ENCODE assay signal across 1 cellular context in genomic region chr18:79642626-79643025, GRCh38.
TF ChIP-seq lines count a peak whose summit lies in the region.

No MANE protein-coding gene starts in this region.

TF ChIP-seq in SK-N-SH, 30 proteins besides CTCF, POLR2A, EP300 and RAD21 (continued from another document):
- TF ChIP-seq USF1 (IDR thresholded peaks at IDR 0.05; ENCODE audit: borderline replicate concordance, low read depth), result no peak
- no peak for TF ChIP-seq NRF1 (IDR thresholded peaks at IDR 0.05; ENCODE audit: low read depth, low read length)
- TF ChIP-seq RFX5 (IDR thresholded peaks at IDR 0.05; ENCODE audit: low read length), result no peak
- no peak for TF ChIP-seq IRF3 (IDR thresholded peaks at IDR 0.05; ENCODE audit: low read depth, low read length)
- no peak for TF ChIP-seq TEAD4 (IDR thresholded peaks at IDR 0.05; ENCODE audit: borderline replicate concordance, insufficient read depth)
- TF ChIP-seq RCOR1 (IDR thresholded peaks at IDR 0.05; ENCODE audit: low read length), result no peak
- TF ChIP-seq REST (IDR thresholded peaks at IDR 0.05; ENCODE audit: low read depth, low read length), result no peak
- no peak for TF ChIP-seq GATA2 (CRISPR knock-in tag; IDR thresholded peaks at IDR 0.05)
- no peak for TF ChIP-seq PBX3 (IDR thresholded peaks at IDR 0.05)
- no peak for TF ChIP-seq JUND (IDR thresholded peaks at IDR 0.05)
